Comparison of ENCODE assay signal across 1 cellular context in the genomic region with DNA sequence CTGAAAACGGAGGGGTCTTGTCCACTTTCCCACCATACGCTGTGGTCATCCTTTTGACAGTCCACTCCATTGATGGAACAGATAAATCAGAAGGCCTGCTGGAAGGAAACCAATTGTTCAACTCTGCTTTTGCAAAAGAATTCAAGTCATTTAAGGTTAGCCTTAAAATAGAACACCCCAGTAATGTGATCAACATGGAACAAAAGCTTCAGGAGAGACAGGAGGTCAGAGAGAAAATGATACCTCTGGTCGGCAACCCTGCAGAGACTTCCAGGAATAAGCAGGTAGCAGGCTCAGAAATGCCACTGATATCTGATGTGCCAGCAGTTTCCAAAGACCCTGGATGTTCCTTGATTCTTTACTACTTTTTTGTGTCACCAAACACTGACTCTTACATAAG.
TF ChIP-seq lines count a peak whose summit lies in the region.

No MANE protein-coding gene starts in this region.

TF ChIP-seq in SK-N-SH treated with all-trans-retinoic acid at 6 μM for 48 hours, 23 proteins besides CTCF, POLR2A, EP300 and RAD21 (continued from another document):
- TF ChIP-seq GLIS3 (CRISPR knock-in tag; IDR thresholded peaks at IDR 0.05): no peak
- TF ChIP-seq ZFP30 (CRISPR knock-in tag; IDR thresholded peaks at IDR 0.05): no peak
- TF ChIP-seq OSR1 (CRISPR knock-in tag; IDR thresholded peaks at IDR 0.05): no peak
- no peak for TF ChIP-seq ZNF8 (CRISPR knock-in tag; IDR thresholded peaks at IDR 0.05)
- no peak for TF ChIP-seq ZC3H10 (CRISPR knock-in tag; IDR thresholded peaks at IDR 0.05)
- TF ChIP-seq ARNTL (CRISPR knock-in tag; IDR thresholded peaks at IDR 0.05; ENCODE audit: borderline replicate concordance, low read depth): no peak
- TF ChIP-seq ISL1 (CRISPR knock-in tag; IDR thresholded peaks at IDR 0.05): no peak
- TF ChIP-seq TSHZ2 (CRISPR knock-in tag; IDR thresholded peaks at IDR 0.05): no peak
